15 cellular contexts compared by ENCODE assay signal in the genomic region with DNA sequence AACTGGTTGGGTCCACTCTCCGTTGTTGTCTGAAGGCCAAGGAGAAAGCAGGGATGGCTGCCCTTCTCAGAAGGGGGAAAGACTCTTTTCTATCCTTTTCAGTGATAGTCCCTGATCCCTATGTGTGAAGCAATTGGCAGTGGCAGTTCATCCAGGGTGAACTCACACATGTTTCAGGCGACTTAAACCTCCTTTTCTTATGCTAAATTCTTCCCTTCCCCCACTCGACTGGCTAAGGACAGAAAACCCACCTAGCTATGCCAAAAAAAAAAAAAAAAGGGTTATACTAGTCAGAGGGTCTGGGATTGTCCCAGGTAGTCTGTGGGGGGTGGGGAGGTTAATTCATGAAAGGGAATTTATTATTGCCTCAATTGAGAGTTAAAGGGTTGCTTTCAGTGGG. TPM values are rescaled to one million over a fixed set of nuclear protein-coding genes. Genes with fewer than 3 reads are reported as not detected.
A peak's percentile ranks its signal among the peaks of the same experiment; 100 is the strongest.
DNase-seq lines count a peak whose midpoint lies in the region; ATAC-seq and TF ChIP-seq lines count a peak whose summit lies in the region.
"Had no signal": no experiment of that assay in that cellular context is flagged by ENCODE, and none has a peak within 500 bp of the region (broad histone marks: within the 10 kb centered on the region; RNA-seq: fewer than 3 reads in every experiment).

No MANE protein-coding gene starts in this region.

- no peak overlapping the region for H2BK120ac ChIP-seq in neuronal stem cell (ENCODE audit: low read depth, low read length)

- H3K9me2 ChIP-seq in PC-9 (ENCODE audit: insufficient read depth) = no peaks in the 10 kb centered on the region

- no peaks in the 10 kb centered on the region for H3K36me3 ChIP-seq in H7 (replicated peaks; ENCODE audit: control insufficient read depth, insufficient read depth, low read length)
- no peaks in the 10 kb centered on the region for H3K36me3 ChIP-seq in PC-9 (ENCODE audit: low read depth)
- H3K36me3 ChIP-seq in iPS-15b (ENCODE audit: control insufficient read depth, insufficient read depth, low read length) = no peaks in the 10 kb centered on the region
- no peaks in the 10 kb centered on the region for H3K36me3 ChIP-seq in neuronal stem cell (replicated peaks in 1 of 2; ENCODE audit: control insufficient read depth in 2 of 2, insufficient read depth in 2 of 2, low read length in 2 of 2)
- H3K36me3 ChIP-seq: BLaER1 treated with 17β-estradiol and CSF1 and Interleukin-3, amounts not matched to agents 10 nM and 100 nM had no signal

- H3K14ac ChIP-seq in neuronal stem cell (ENCODE audit: low read length) = no peak overlapping the region

- H3K79me1 ChIP-seq in neuronal stem cell (ENCODE audit: low read depth, low read length) = no peaks in the 10 kb centered on the region

- H3K18ac ChIP-seq in neuronal stem cell (ENCODE audit: low read length) = no peak overlapping the region

- H2AFZ ChIP-seq in PC-9 (0 out of 2 replicates have a peak overlapping the region, but pooled peaks have one; percentile 37), neuronal stem cell (ENCODE audit: low read length) (peak overlapping the region; percentile 57)

- H2BK15ac ChIP-seq in neuronal stem cell (ENCODE audit: low read length) = no peak overlapping the region

- H3K27me3 ChIP-seq in H7 (ENCODE audit: control insufficient read depth, insufficient read depth, low read length) = no peaks in the 10 kb centered on the region
- no peaks in the 10 kb centered on the region for H3K27me3 ChIP-seq in PC-9 (ENCODE audit: insufficient read depth, low read depth)
- H3K27me3 ChIP-seq in iPS-15b (ENCODE audit: control insufficient read depth, insufficient read depth, low read length) = no peaks in the 10 kb centered on the region
- peaks cover 0 to 29% (median 0%) of the 10 kb centered on the region in 3 experiments for H3K27me3 ChIP-seq in neuronal stem cell (ENCODE audit: control insufficient read depth in 3 of 3, insufficient read depth in 3 of 3, low read depth in 1 of 3, low read length in 3 of 3)

- DNase-seq in H7 (peak; percentile 16), PC-9 (no peak), neuronal stem cell (ENCODE audit: low spot score) (no peak), amniotic stem cell (lab: John Stamatoyannopoulos, UW) (no peak)
- no peak for DNase-seq in activated naive CD4-positive, alpha-beta T cell (lab: John Stamatoyannopoulos, UW)
- DNase-seq: HCEC 1CT; KBM-7; NCI-H1694 treated with DMSO at 0.1 percent for 48 hours; NK-92 treated with Interleukin-12 subunit alpha and Interleukin-12 subunit beta, amount 100 ng/mL, for 24 hours; SHP77 had no signal

- H3K9ac ChIP-seq in iPS-15b (ENCODE audit: low read depth, low read length) = no peak overlapping the region
- H3K9ac ChIP-seq in neuronal stem cell (ENCODE audit: low read depth, low read length, poor library complexity) = no peak overlapping the region
- H3K9ac ChIP-seq: BLaER1 treated with 17β-estradiol and CSF1 and Interleukin-3, amounts not matched to agents 10 nM and 100 nM had no signal

- H4K20me1 ChIP-seq in PC-9 (ENCODE audit: insufficient read depth) = no peaks in the 10 kb centered on the region
- H4K20me1 ChIP-seq: BLaER1 treated with 17β-estradiol and CSF1 and Interleukin-3, amounts not matched to agents 10 nM and 100 nM had no signal

- intact Hi-C loops in PC-9 (cut with micrococcal nuclease; ENCODE audit: unreplicated experiment) = no loop called here

- no peaks in the 10 kb centered on the region for H3K79me2 ChIP-seq in PC-9 (ENCODE audit: low read depth)

- no peaks in the 10 kb centered on the region for H3F3A ChIP-seq in PC-9 (ENCODE audit: insufficient read depth, low read depth)

- no peak for TF ChIP-seq CTCF in PC-9 (conservative IDR thresholded peaks at IDR 0.05)

- no peak overlapping the region for H2BK12ac ChIP-seq in neuronal stem cell (ENCODE audit: low read length)

- H3K9me3 ChIP-seq in PC-9 (ENCODE audit: insufficient read depth, low read depth) (no peaks in the 10 kb centered on the region), iPS-15b (ENCODE audit: control insufficient read depth, insufficient read depth, low read length) (no peaks in the 10 kb centered on the region), neuronal stem cell (replicated peaks in 1 of 2; ENCODE audit: control insufficient read depth in 2 of 2, insufficient read depth in 1 of 2, low read depth in 1 of 2, low read length in 2 of 2) (no peaks in the 10 kb centered on the region)
- H3K9me3 ChIP-seq: A549; BLaER1 treated with 17β-estradiol and CSF1 and Interleukin-3, amounts not matched to agents 10 nM and 100 nM had no signal

- no TSS peak for BruUV-seq in PC-9 (replicated peaks; lab: Mats Ljungman, UMichigan)

- H3K4me3 ChIP-seq in H7 (ENCODE audit: insufficient read depth, low read depth, low read length) (no peak overlapping the region; the same call in 1 of the 2 replicates), PC-9 (no peak overlapping the region), iPS-15b (ENCODE audit: low read depth, low read length) (peak overlapping the region; percentile 20), neuronal stem cell (ENCODE audit: low read length in 2 of 2) (no peak overlapping the region)
- H3K4me3 ChIP-seq: A549; BLaER1 treated with 17β-estradiol and CSF1 and Interleukin-3, amounts not matched to agents 10 nM and 100 nM; SK-N-MC had no signal

- H3K4me2 ChIP-seq in PC-9 (no peak overlapping the region), neuronal stem cell (ENCODE audit: insufficient read depth, low read length, poor library complexity, severe bottlenecking) (no peak overlapping the region)
- H3K4me2 ChIP-seq: A549; BLaER1 treated with 17β-estradiol and CSF1 and Interleukin-3, amounts not matched to agents 10 nM and 100 nM had no signal

- no peak overlapping the region for H3K23ac ChIP-seq in neuronal stem cell (ENCODE audit: low read depth, low read length, poor library complexity)

- H4K91ac ChIP-seq in neuronal stem cell (ENCODE audit: low read depth, low read length, poor library complexity) = no peak overlapping the region

- no peak overlapping the region for H2BK5ac ChIP-seq in neuronal stem cell (ENCODE audit: low read length)

- H3K4me1 ChIP-seq in PC-9 (replicated peaks; ENCODE audit: insufficient read depth) = no peaks in the 10 kb centered on the region
- H3K4me1 ChIP-seq in iPS-15b (ENCODE audit: control insufficient read depth, insufficient read depth, low read length) = peaks cover 16% of the 10 kb centered on the region
- peaks cover 0 to 4% of the 10 kb centered on the region in 2 donors for H3K4me1 ChIP-seq in neuronal stem cell (ENCODE audit: control insufficient read depth in 2 of 2, insufficient read depth in 1 of 2, low read depth in 1 of 2, low read length in 2 of 2)
- H3K4me1 ChIP-seq: A549; BLaER1 treated with 17β-estradiol and CSF1 and Interleukin-3, amounts not matched to agents 10 nM and 100 nM had no signal

- ATAC-seq in GM21723 (IDR thresholded peaks at IDR 0.05; ENCODE audit: unreplicated experiment) = no peak
- ATAC-seq: A549 had no signal

- no peak overlapping the region for H3K27ac ChIP-seq in PC-9
- no peak overlapping the region for H3K27ac ChIP-seq in neuronal stem cell (replicated peaks; ENCODE audit: low read length)
- H3K27ac ChIP-seq: A549; BLaER1 treated with 17β-estradiol and CSF1 and Interleukin-3, amounts not matched to agents 10 nM and 100 nM; SK-N-MC had no signal

- no peak overlapping the region for H3K4ac ChIP-seq in neuronal stem cell (ENCODE audit: low read length)

- no peak overlapping the region for H4K8ac ChIP-seq in neuronal stem cell (ENCODE audit: low read depth, low read length)

- no peak overlapping the region for H2AK5ac ChIP-seq in neuronal stem cell (ENCODE audit: low read depth, low read length)

- CTCF ChIA-PET in PC-9 (lab: Charles Lee) = no interaction called here

- no CpG with 5 or more reads among the region's 3 CpGs for WGBS in neuronal stem cell (ENCODE audit: extremely low coverage in 2 of 2, insufficient read length in 2 of 2, insufficient replicate concordance in 1 of 2), 2 donors

- POLR2A ChIA-PET in PC-9 (lab: Charles Lee; ENCODE audit: unreplicated experiment) = no interaction called here

RNA-seq across cellular contexts. Expression of gene ZNF280C, which starts 12.2 kb away (rescaled TPM):
- total RNA-seq in H7 (2014; rRNA removed; shearing (Covaris generic)) = 52.7 and 65.0 TPM in 2 replicates
- 5.8 and 7.8 TPM in 2 replicates for total RNA-seq in PC-9 (2021)
- polyA plus RNA-seq in neuronal stem cell (2013, experiment 1 of 2) = 15.2 TPM
- polyA plus RNA-seq in neuronal stem cell (2013, experiment 2 of 2) = 16.0 TPM

RNA-seq across cellular contexts. Expression of gene SLC25A14, which starts 58.8 kb away (rescaled TPM):
- 24.9 and 27.8 TPM in 2 replicates for total RNA-seq in H7 (2014; rRNA removed; shearing (Covaris generic))
- 28.2 and 30.4 TPM in 2 replicates for total RNA-seq in PC-9 (2021)
- polyA plus RNA-seq in neuronal stem cell (2013, experiment 1 of 2) = 11.5 TPM
- 11.8 TPM for polyA plus RNA-seq in neuronal stem cell (2013, experiment 2 of 2)
